ENCODE assay signal across 1 cellular context in genomic region chr5:158943569-158943968, GRCh38.
TF ChIP-seq lines count a peak whose summit lies in the region.

No MANE protein-coding gene starts in this region.

TF ChIP-seq in H1, 55 proteins besides CTCF, POLR2A, EP300 and RAD21 (continued from another document):
- TF ChIP-seq CTBP2 (IDR thresholded peaks at IDR 0.05; ENCODE audit: borderline replicate concordance, insufficient read depth, insufficient read length, low read length) (no peak), TAF7 (optimal IDR thresholded peaks at IDR 0.05; ENCODE audit: borderline replicate concordance, low read depth, low read length) (no peak), SRF (IDR thresholded peaks at IDR 0.05; ENCODE audit: low read depth, low read length) (no peak), POLR2AphosphoS5 (IDR thresholded peaks at IDR 0.05; ENCODE audit: low read depth, low read length) (no peak)
TF ChIP-seq in H1: peak in this region for 0.
